Comparison of ENCODE assay signal across 19 cellular contexts in the genomic region with DNA sequence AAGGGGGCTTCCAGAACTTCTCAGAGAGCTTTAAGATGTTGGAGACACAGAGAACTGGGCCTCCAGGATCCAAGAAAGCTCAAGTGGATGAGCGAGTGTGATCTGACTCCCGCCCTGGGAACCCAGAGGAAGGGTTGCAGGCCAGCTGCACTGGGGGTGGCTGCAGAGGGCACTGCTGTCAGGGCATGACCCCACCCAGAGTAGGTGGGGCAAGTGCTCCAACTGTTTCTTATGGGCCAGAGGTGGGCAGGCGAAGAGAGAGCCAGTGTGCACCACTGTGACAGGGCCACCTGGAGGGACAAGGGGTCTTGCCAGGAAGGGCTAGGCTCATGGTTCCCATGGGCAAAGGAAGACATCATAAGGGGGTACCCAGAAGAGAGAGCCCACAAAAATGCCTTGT. TPM values are rescaled to one million over a fixed set of nuclear protein-coding genes. Genes with fewer than 3 reads are reported as not detected.
DNase-seq lines count a peak whose midpoint lies in the region; ATAC-seq and TF ChIP-seq lines count a peak whose summit lies in the region.
"Had no signal": no experiment of that assay in that cellular context is flagged by ENCODE, and none has a peak within 500 bp of the region (broad histone marks: within the 10 kb centered on the region; RNA-seq: fewer than 3 reads in every experiment).

No MANE protein-coding gene starts in this region.

- H3K4me3 ChIP-seq in spleen = no peak overlapping the region
- H3K4me3 ChIP-seq: Peyer's patch had no signal

- TF ChIP-seq CTCF in spleen (IDR thresholded peaks at IDR 0.05 in 8 of 11, conservative IDR thresholded peaks at IDR 0.05 in 3 of 11) (no peak), natural killer cell (IDR thresholded peaks at IDR 0.05) (no peak)

- no peak overlapping the region for H3K4me3 Mint-ChIP-seq in activated CD4-positive, alpha-beta memory T cell treated with anti-CD3 and anti-CD28 coated beads, Interleukin-2, amount 10 ng/mL, durations not matched to agents 7 days and 5 days
- no peak overlapping the region for H3K4me3 Mint-ChIP-seq in natural killer cell
- H3K4me3 Mint-ChIP-seq: CD8-positive, alpha-beta T cell had no signal

- no peaks in the 10 kb centered on the region for H3K27me3 ChIP-seq in spleen (replicated peaks in 1 of 7)
- H3K27me3 ChIP-seq: Peyer's patch had no signal

- peaks cover 0 to 3% (median 0%) of the 10 kb centered on the region in 6 donors for H3K36me3 ChIP-seq in spleen
- H3K36me3 ChIP-seq: Peyer's patch had no signal

- ATAC-seq in Right ventricle myocardium inferior (no peak), natural killer cell (no peak), GM21723 (IDR thresholded peaks at IDR 0.05; ENCODE audit: unreplicated experiment) (no peak)
- ATAC-seq: CD8-positive, alpha-beta T cell had no signal

- DNase-seq in cardiac septum (ENCODE audit: low spot score) (peak; percentile 70), Right ventricle myocardium inferior (ENCODE audit: missing footprints) (no peak), myocyte (ENCODE audit: low read depth) (peak; percentile 94), spleen (peak; percentile 56), natural killer cell (no peak), RPMI8226 (no peak)
- DNase-seq in activated CD4-positive, alpha-beta memory T cell treated with anti-CD3 and anti-CD28 coated beads, Interleukin-2, amount 10 ng/mL, durations not matched to agents 7 days and 5 days = peak; percentile 14
- DNase-seq: AML-193; C1 segment of cervical spinal cord; CD8-positive, alpha-beta T cell; DMS153; Karpas-422; NCI-H1694; NCI-H2081; NCI-H2171; NCI-H446; NCI-H526; Peyer's patch had no signal

- H3K27ac ChIP-seq in spleen = no peak overlapping the region
- H3K27ac ChIP-seq: Peyer's patch had no signal

- peaks cover 2% of the 10 kb centered on the region for H3K27me3 Mint-ChIP-seq in activated CD4-positive, alpha-beta memory T cell treated with anti-CD3 and anti-CD28 coated beads, Interleukin-2, amount 10 ng/mL, durations not matched to agents 7 days and 5 days
- no peaks in the 10 kb centered on the region for H3K27me3 Mint-ChIP-seq in natural killer cell (ENCODE audit: low read depth in 2 of 2)

- no peak for TF ChIP-seq POLR2A in spleen (IDR thresholded peaks at IDR 0.05)

- intact Hi-C loops in cardiac septum (cut with DNase I) (loop anchor here (1.0 to 10.0 kb wide), 3 partner anchors 34 to 180 kb away; partner anchors contain the start of gene EXOG), Right ventricle myocardium inferior (cut with DNase I) (no loop called here), spleen (cut with DNase I; ENCODE audit: low total_unique reads) (no loop called here), natural killer cell (cut with micrococcal nuclease) (no loop called here)

- POLR2A ChIA-PET in activated CD4-positive, alpha-beta memory T cell treated with anti-CD3 and anti-CD28 coated beads, Interleukin-2, amount 10 ng/mL, durations not matched to agents 7 days and 5 days (lab: Charles Lee) = no interaction called here

- no peaks in the 10 kb centered on the region for H3K4me1 ChIP-seq in spleen
- H3K4me1 ChIP-seq: Peyer's patch had no signal

- H3K27ac Mint-ChIP-seq in activated CD4-positive, alpha-beta memory T cell treated with anti-CD3 and anti-CD28 coated beads, Interleukin-2, amount 10 ng/mL, durations not matched to agents 7 days and 5 days = no peak overlapping the region
- H3K27ac Mint-ChIP-seq in natural killer cell = no peak overlapping the region
- H3K27ac Mint-ChIP-seq: CD8-positive, alpha-beta T cell had no signal

- CTCF ChIA-PET in activated CD4-positive, alpha-beta memory T cell treated with anti-CD3 and anti-CD28 coated beads, Interleukin-2, amount 10 ng/mL, durations not matched to agents 7 days and 5 days (lab: Charles Lee) = interaction anchor here (1.1 kb wide), 1 partner anchor 106 kb away, joined by 3 read pairs; no protein-coding TSS in a partner anchor

- H3K9me3 Mint-ChIP-seq in activated CD4-positive, alpha-beta memory T cell treated with anti-CD3 and anti-CD28 coated beads, Interleukin-2, amount 10 ng/mL, durations not matched to agents 7 days and 5 days = no peaks in the 10 kb centered on the region
- no peaks in the 10 kb centered on the region for H3K9me3 Mint-ChIP-seq in natural killer cell
- H3K9me3 Mint-ChIP-seq: CD8-positive, alpha-beta T cell had no signal

- no peaks in the 10 kb centered on the region for H3K4me1 Mint-ChIP-seq in activated CD4-positive, alpha-beta memory T cell treated with anti-CD3 and anti-CD28 coated beads, Interleukin-2, amount 10 ng/mL, durations not matched to agents 7 days and 5 days
- no peaks in the 10 kb centered on the region for H3K4me1 Mint-ChIP-seq in natural killer cell

- H3K36me3 Mint-ChIP-seq in activated CD4-positive, alpha-beta memory T cell treated with anti-CD3 and anti-CD28 coated beads, Interleukin-2, amount 10 ng/mL, durations not matched to agents 7 days and 5 days (ENCODE audit: low read depth) = no peaks in the 10 kb centered on the region
- no peaks in the 10 kb centered on the region for H3K36me3 Mint-ChIP-seq in natural killer cell
- H3K36me3 Mint-ChIP-seq: CD8-positive, alpha-beta T cell had no signal

- H3K9me3 ChIP-seq in spleen = no peaks in the 10 kb centered on the region
- H3K9me3 ChIP-seq: Peyer's patch had no signal

- WGBS in spleen, 5 donors = 92 to 95% (median 93%) methylated on average over 3 of the region's 3 CpGs

RNA-seq across cellular contexts. Expression of gene EXOG, which starts 48.8 kb away (rescaled TPM):
- total RNA-seq in cardiac septum (38.6 TPM), Right ventricle myocardium inferior (26.0 TPM), myocyte (25.9 and 30.3 TPM in 2 replicates), spleen (10 to 100 TPM; 16.9 to 20.9 (median 19.2) TPM), natural killer cell (10 to 100 TPM; 27.3 to 34.5 (median 30.5) TPM)
- total RNA-seq in activated CD4-positive, alpha-beta memory T cell treated with anti-CD3 and anti-CD28 coated beads, Interleukin-2, amount 10 ng/mL, durations not matched to agents 7 days and 5 days = 10 to 100 TPM; 17.8 to 19.0 TPM
- polyA plus RNA-seq in myocyte (2012) = 28.0 TPM
- 1 to 10 TPM; 3.9 to 8.6 (median 8.2) TPM for polyA plus RNA-seq in spleen

Comparison
In these comparisons a context has a peak if more than half of its experiments do, and no peak if none do; other contexts are left out.
1. DNase-seq: peak in cardiac septum (single experiment), activated CD4-positive, alpha-beta memory T cell treated with anti-CD3 and anti-CD28 coated beads, Interleukin-2, amount 10 ng/mL, durations not matched to agents 7 days and 5 days (single experiment), myocyte (single experiment) and spleen (single experiment); none in Right ventricle myocardium inferior (single experiment), natural killer cell (single experiment) and RPMI8226 (single experiment).